Comparison of ENCODE assay signal across 19 cellular contexts in genomic region chrX:103674531-103675454, GRCh38. TPM values are rescaled to one million over a fixed set of nuclear protein-coding genes. Genes with fewer than 3 reads are reported as not detected.
A peak's percentile ranks its signal among the peaks of the same experiment; 100 is the strongest.
DNase-seq lines count a peak whose midpoint lies in the region; ATAC-seq, FAIRE-seq and TF ChIP-seq lines count a peak whose summit lies in the region.
"Had no signal": no experiment of that assay in that cellular context is flagged by ENCODE, and none has a peak within 500 bp of the region (broad histone marks: within the 10 kb centered on the region; RNA-seq: fewer than 3 reads in every experiment).

No MANE protein-coding gene starts in this region.

- POLR2A ChIA-PET in naive thymus-derived CD4-positive, alpha-beta T cell (lab: Charles Lee): no interaction called here

- H3K4me1 Mint-ChIP-seq in HFFc6 (ENCODE audit: low read depth) (peaks cover 43% of the 10 kb centered on the region), astrocyte (ENCODE audit: low read depth, unreplicated experiment) (peaks cover 21% of the 10 kb centered on the region)
- H3K4me1 Mint-ChIP-seq in naive thymus-derived CD4-positive, alpha-beta T cell: peaks cover 0 to 15% (median 0%) of the 10 kb centered on the region in 7 donors

- FAIRE-seq in astrocyte (lab: Jason Lieb, UNC): peak; percentile 90
- FAIRE-seq: TTC549 had no signal

- H3K36me3 ChIP-seq in DND-41 (ENCODE audit: insufficient read depth, low read length): peaks cover 34% of the 10 kb centered on the region
- peaks cover 28% of the 10 kb centered on the region for H3K36me3 ChIP-seq in astrocyte (ENCODE audit: insufficient read depth, low read length)
- H3K36me3 ChIP-seq in naive thymus-derived CD4-positive, alpha-beta T cell (ENCODE audit: control insufficient read depth in 2 of 3, insufficient read depth in 3 of 3, low read length in 3 of 3): peaks cover 0 to 11% (median 4%) of the 10 kb centered on the region in 3 experiments
- peaks cover 0 to 2% of the 10 kb centered on the region in 2 donors for H3K36me3 ChIP-seq in aorta (ENCODE audit: control insufficient read depth in 1 of 2, insufficient read depth in 2 of 2, low read length in 1 of 2)

- H3K27me3 Mint-ChIP-seq in HFFc6 (ENCODE audit: insufficient read depth): no peaks in the 10 kb centered on the region; the same call in 1 of the 2 replicates
- no peaks in the 10 kb centered on the region for H3K27me3 Mint-ChIP-seq in astrocyte (ENCODE audit: low read depth, unreplicated experiment)
- H3K27me3 Mint-ChIP-seq in naive thymus-derived CD4-positive, alpha-beta T cell: no peaks in the 10 kb centered on the region
- H3K27me3 Mint-ChIP-seq: CD4-positive, alpha-beta memory T cell had no signal

- H3K4me1 ChIP-seq in DND-41 (ENCODE audit: insufficient read depth, low read length) (no peaks in the 10 kb centered on the region), astrocyte (ENCODE audit: insufficient read depth, low read length) (peaks cover 3% of the 10 kb centered on the region), aorta (ENCODE audit: control insufficient read depth in 1 of 2, insufficient read depth in 2 of 2, low read length in 2 of 2) (no peaks in the 10 kb centered on the region)
- H3K4me1 ChIP-seq in naive thymus-derived CD4-positive, alpha-beta T cell (ENCODE audit: control insufficient read depth in 2 of 2, insufficient read depth in 2 of 2, low read length in 2 of 2): no peaks in the 10 kb centered on the region

- H3K4me3 Mint-ChIP-seq in HFFc6 (no peak overlapping the region), astrocyte (ENCODE audit: unreplicated experiment) (no peak overlapping the region)
- no peak overlapping the region for H3K4me3 Mint-ChIP-seq in naive thymus-derived CD4-positive, alpha-beta T cell
- H3K4me3 Mint-ChIP-seq: CD4-positive, alpha-beta memory T cell had no signal

- no peak overlapping the region for H3K4me3 ChIP-seq in DND-41 (ENCODE audit: low read depth in 1 of 2, low read length in 2 of 2)
- H3K4me3 ChIP-seq in astrocyte (ENCODE audit: insufficient read depth, low read depth, low read length): no peak overlapping the region
- no peak overlapping the region for H3K4me3 ChIP-seq in naive thymus-derived CD4-positive, alpha-beta T cell (ENCODE audit: low read length)
- no peak overlapping the region for H3K4me3 ChIP-seq in aorta (ENCODE audit: low read length in 2 of 2)
- H3K4me3 ChIP-seq: GM23248 had no signal

- ATAC-seq in DND-41 (ENCODE audit: insufficient read depth, low read depth) (peak; percentile 33), HG02763 (IDR thresholded peaks at IDR 0.05; ENCODE audit: unreplicated experiment) (no peak), GM18519 (IDR thresholded peaks at IDR 0.05; ENCODE audit: low FRiP score, unreplicated experiment) (no peak), aorta (ENCODE audit: low FRiP score) (no peak)
- ATAC-seq in naive thymus-derived CD4-positive, alpha-beta T cell: peak; percentile 22

- H3K9me3 ChIP-seq in DND-41 (ENCODE audit: insufficient read depth, low read length, severe bottlenecking) (no peaks in the 10 kb centered on the region), astrocyte (ENCODE audit: insufficient read depth, low read depth, low read length) (no peaks in the 10 kb centered on the region), aorta (ENCODE audit: control insufficient read depth, low read length) (no peaks in the 10 kb centered on the region)
- H3K9me3 ChIP-seq in naive thymus-derived CD4-positive, alpha-beta T cell (ENCODE audit: control insufficient read depth in 2 of 3, low read length in 3 of 3): no peaks in the 10 kb centered on the region

- H3K4me2 ChIP-seq in DND-41 (ENCODE audit: insufficient read depth, low read length) (no peak overlapping the region), astrocyte (ENCODE audit: low read length) (no peak overlapping the region)

- H3K79me2 ChIP-seq in DND-41 (ENCODE audit: insufficient read depth, low read length) (no peaks in the 10 kb centered on the region), astrocyte (ENCODE audit: insufficient read depth, low read length) (peaks cover 7% of the 10 kb centered on the region)

- 55 to 67% methylated on average over 8 of the region's 8 CpGs for WGBS in aorta, 2 donors

- H3K9ac ChIP-seq in DND-41 (ENCODE audit: low read depth, low read length) (no peak overlapping the region), astrocyte (ENCODE audit: low read length) (no peak overlapping the region)
- H3K9ac ChIP-seq: GM23248 had no signal

- CTCF ChIA-PET in naive thymus-derived CD4-positive, alpha-beta T cell (lab: Charles Lee): no interaction called here

- H3K36me3 Mint-ChIP-seq in HFFc6 (ENCODE audit: low read depth): peaks cover 28% of the 10 kb centered on the region
- H3K36me3 Mint-ChIP-seq in astrocyte (ENCODE audit: low read depth, unreplicated experiment): peaks cover 3% of the 10 kb centered on the region
- H3K36me3 Mint-ChIP-seq in naive thymus-derived CD4-positive, alpha-beta T cell: peaks cover 5 to 17% (median 10%) of the 10 kb centered on the region in 5 donors

- intact Hi-C loops in naive thymus-derived CD4-positive, alpha-beta T cell (cut with micrococcal nuclease): no loop called here
- intact Hi-C loops in aorta (cut with DNase I): no loop called here

- TF ChIP-seq CTCF in DND-41 (IDR thresholded peaks at IDR 0.05; ENCODE audit: borderline replicate concordance, extremely low read depth, low read length, poor library complexity, severe bottlenecking): no peak
- 0 out of 2 replicates have a peak, but pooled peaks have one; percentile 8 for TF ChIP-seq CTCF in HFFc6 (IDR thresholded peaks at IDR 0.05)
- TF ChIP-seq CTCF in astrocyte (IDR thresholded peaks at IDR 0.05; ENCODE audit: insufficient read depth, low read depth, low read length): no peak

- no peak overlapping the region for H3K27ac ChIP-seq in DND-41 (ENCODE audit: low read length)
- no peak overlapping the region for H3K27ac ChIP-seq in astrocyte (ENCODE audit: low read depth, low read length)
- no peak overlapping the region for H3K27ac ChIP-seq in naive thymus-derived CD4-positive, alpha-beta T cell (ENCODE audit: low read depth, low read length)
- peak overlapping the region in 1 of 2 donors; percentile 17 for H3K27ac ChIP-seq in aorta (ENCODE audit: low read depth in 1 of 2, low read length in 2 of 2)
- H3K27ac ChIP-seq: GM23248 had no signal

- H3K27ac Mint-ChIP-seq in HFFc6 (peak overlapping the region; percentile 60), astrocyte (ENCODE audit: unreplicated experiment) (no peak overlapping the region)
- H3K27ac Mint-ChIP-seq in naive thymus-derived CD4-positive, alpha-beta T cell: peak overlapping the region in 1 of 9 donors; percentile 28

- H4K20me1 ChIP-seq in DND-41 (ENCODE audit: insufficient read depth, low read length) (no peaks in the 10 kb centered on the region), astrocyte (ENCODE audit: insufficient read depth, low read length) (peaks cover 47% of the 10 kb centered on the region)

- H3K9me3 Mint-ChIP-seq in HFFc6 (no peaks in the 10 kb centered on the region), astrocyte (ENCODE audit: unreplicated experiment) (no peaks in the 10 kb centered on the region)
- H3K9me3 Mint-ChIP-seq in naive thymus-derived CD4-positive, alpha-beta T cell: no peaks in the 10 kb centered on the region
- H3K9me3 Mint-ChIP-seq: CD4-positive, alpha-beta memory T cell had no signal

- no peak for DNase-seq in DND-41
- no peak for DNase-seq in HFFc6
- DNase-seq in astrocyte (ENCODE audit: low read depth): no peak
- no peak for DNase-seq in naive thymus-derived CD4-positive, alpha-beta T cell
- no peak for DNase-seq in ureter (ENCODE audit: low spot score)
- DNase-seq in aorta: no peak
- DNase-seq: activated CD4-positive, alpha-beta T cell treated with anti-CD3 and anti-CD28 coated beads for 4 hours; activated effector memory CD4-positive, alpha-beta T cell treated with Interleukin-2 at 50 U/mL for 16 hours; CD4-positive, alpha-beta memory T cell; GM23248; NCI-H1436; NCI-H748 treated with DMSO at 0.1 percent for 48 hours; retina; substantia nigra had no signal

- no peaks in the 10 kb centered on the region for H3K27me3 ChIP-seq in DND-41 (ENCODE audit: insufficient read depth, low read length, poor library complexity)
- H3K27me3 ChIP-seq in astrocyte (ENCODE audit: insufficient read depth, low read length): no peaks in the 10 kb centered on the region
- H3K27me3 ChIP-seq in naive thymus-derived CD4-positive, alpha-beta T cell (ENCODE audit: control insufficient read depth in 2 of 2, insufficient read depth in 2 of 2, low read length in 2 of 2): no peaks in the 10 kb centered on the region
- H3K27me3 ChIP-seq in aorta (ENCODE audit: control insufficient read depth in 1 of 2, insufficient read depth in 2 of 2, low read length in 1 of 2): no peaks in the 10 kb centered on the region

- H2AFZ ChIP-seq in DND-41 (ENCODE audit: low read depth, low read length): no peak overlapping the region
- no peak overlapping the region for H2AFZ ChIP-seq in astrocyte (ENCODE audit: low read depth, low read length)
- H2AFZ ChIP-seq: GM23248 had no signal

RNA-seq across cellular contexts. Expression of gene MORF4L2, which starts 11.7 kb away (rescaled TPM):
- 100 to 1,000 TPM; 529 to 650 (median 569) TPM for total RNA-seq in HFFc6 (2021; fragmentation: NEBNext Ultra II Directional; extraction: Animal tissue kit (Norgen Biotek cat#: 25700))
- total RNA-seq in astrocyte (514 and 533 TPM in 2 replicates), ureter (307 TPM), aorta (100 to 1,000 TPM; 214 to 399 TPM)
- 100 to 1,000 TPM; 103 to 177 (median 143) TPM for total RNA-seq in naive thymus-derived CD4-positive, alpha-beta T cell
- 10 to 100 TPM; 86.8 to 90.3 TPM for polyA plus RNA-seq in naive thymus-derived CD4-positive, alpha-beta T cell
- polyA plus RNA-seq in aorta: 100 to 1,000 TPM; 651 to 791 TPM

RNA-seq across cellular contexts. Expression of gene TMEM31, which starts 35.9 kb away (rescaled TPM):
- not detected for total RNA-seq in HFFc6 (2021; fragmentation: NEBNext Ultra II Directional; extraction: Animal tissue kit (Norgen Biotek cat#: 25700))
- total RNA-seq in astrocyte (0.43 TPM in 1 of 2 replicates, not detected in the other), ureter (not detected), aorta (not detected)
- not detected for total RNA-seq in naive thymus-derived CD4-positive, alpha-beta T cell
- polyA plus RNA-seq in naive thymus-derived CD4-positive, alpha-beta T cell: not detected
- not detected for polyA plus RNA-seq in aorta
- total RNA-seq: CD4-positive, alpha-beta memory T cell; glomerular endothelial cell; GM23248; mucosa of gallbladder had no signal

RNA-seq across cellular contexts. Expression of gene TCEAL1, which starts 46.0 kb away (rescaled TPM):
- total RNA-seq in HFFc6 (2021; fragmentation: NEBNext Ultra II Directional; extraction: Animal tissue kit (Norgen Biotek cat#: 25700)): 10 to 100 TPM; 33.4 to 36.8 (median 35.9) TPM
- 9.6 and 12.3 TPM in 2 replicates for total RNA-seq in astrocyte
- 10 to 100 TPM in 2 of 5 experiments, 1 to 10 TPM in 3; 3.3 to 14.3 (median 5.0) TPM for total RNA-seq in naive thymus-derived CD4-positive, alpha-beta T cell
- polyA plus RNA-seq in naive thymus-derived CD4-positive, alpha-beta T cell: 10 to 100 TPM; 13.5 to 20.6 TPM
- total RNA-seq in ureter: 53.7 TPM
- 10 to 100 TPM; 37.0 to 73.9 TPM for total RNA-seq in aorta
- 100 to 1,000 TPM; 219 to 258 TPM for polyA plus RNA-seq in aorta

Comparison
In these comparisons a context has a peak if more than half of its experiments do, and no peak if none do; other contexts are left out.
1. ATAC-seq: peak in DND-41 (single experiment) and naive thymus-derived CD4-positive, alpha-beta T cell (single experiment); none in HG02763 (single experiment), GM18519 (single experiment) and aorta (single experiment).